In genomic region chr10:62779487-62780248, GRCh38 we compare ENCODE assay signal across 8 cellular contexts. TPM values are rescaled to one million over a fixed set of nuclear protein-coding genes. Genes with fewer than 3 reads are reported as not detected.
DNase-seq lines count a peak whose midpoint lies in the region; ATAC-seq and TF ChIP-seq lines count a peak whose summit lies in the region.

No MANE protein-coding gene starts in this region.

- ATAC-seq in GM18519 (IDR thresholded peaks at IDR 0.05; ENCODE audit: low FRiP score, unreplicated experiment), result peak; percentile 62
- ATAC-seq in HG02943 (IDR thresholded peaks at IDR 0.05; ENCODE audit: low read depth, unreplicated experiment), result peak; percentile 83
- ATAC-seq in omental fat pad (ENCODE audit: low FRiP score), result no peak

- no peak overlapping the region for H3K4me2 ChIP-seq in mammary epithelial cell (ENCODE audit: insufficient read depth, low read depth, low read length)

- DNase-seq in T-helper 2 cell, result peak; percentile 40 to 90 (median 79)
- peak; percentile 80 for DNase-seq in mammary epithelial cell
- peak; percentile 76 to 81 for DNase-seq in stimulated activated CD8-positive, alpha-beta memory T cell treated with anti-CD3 and anti-CD28 coated beads, Interleukin-15, amount 100 ng/mL, for 48 hours (ENCODE audit: low read depth in 2 of 2)
- DNase-seq in omental fat pad (ENCODE audit: low spot score), result no peak
- DNase-seq in middle frontal gyrus (ENCODE audit: extremely low spot score, low spot score), result no peak
- no peak for DNase-seq in vagina (ENCODE audit: extremely low spot score in 2 of 2)

- H3K27ac ChIP-seq in mammary epithelial cell (ENCODE audit: insufficient read depth, low read depth, low read length) (no peak overlapping the region), vagina (no peak overlapping the region)

- CTCF ChIA-PET in mammary epithelial cell (lab: Charles Lee; ENCODE audit: low non-redundant PET), result no interaction called here

- no peak overlapping the region for H3K4me3 ChIP-seq in mammary epithelial cell (replicated peaks in 1 of 3; ENCODE audit: insufficient read depth in 1 of 3, low read depth in 2 of 3, low read length in 3 of 3)
- no peak overlapping the region for H3K4me3 ChIP-seq in vagina

- TF ChIP-seq POLR2A in vagina (IDR thresholded peaks at IDR 0.05), result no peak

- no peaks in the 10 kb centered on the region for H3K79me2 ChIP-seq in mammary epithelial cell (ENCODE audit: insufficient read depth, low read length)

- H3K27me3 ChIP-seq in mammary epithelial cell (ENCODE audit: insufficient read depth, low read length) (no peaks in the 10 kb centered on the region), vagina (no peaks in the 10 kb centered on the region)

- intact Hi-C loops in mammary epithelial cell (cut with micrococcal nuclease), result no loop called here
- intact Hi-C loops in vagina (cut with DNase I), result no loop called here

- no peak for TF ChIP-seq CTCF in mammary epithelial cell (conservative IDR thresholded peaks at IDR 0.05 in 1 of 2, IDR thresholded peaks at IDR 0.05 in 1 of 2; ENCODE audit: extremely low read depth in 1 of 2, insufficient read depth in 1 of 2, low read depth in 1 of 2, low read length in 2 of 2)
- TF ChIP-seq CTCF in omental fat pad (IDR thresholded peaks at IDR 0.05), result no peak
- no peak for TF ChIP-seq CTCF in vagina (IDR thresholded peaks at IDR 0.05)

- H3K4me1 ChIP-seq in mammary epithelial cell (ENCODE audit: insufficient read depth, low read length), result peaks cover 7% of the 10 kb centered on the region
- H3K4me1 ChIP-seq in vagina, result no peaks in the 10 kb centered on the region

- no peaks in the 10 kb centered on the region for H4K20me1 ChIP-seq in mammary epithelial cell (ENCODE audit: insufficient read depth, low read length)

- H3K9me3 ChIP-seq in mammary epithelial cell (replicated peaks; ENCODE audit: insufficient read depth, low read length) (no peaks in the 10 kb centered on the region), vagina (no peaks in the 10 kb centered on the region)

- H3K9ac ChIP-seq in mammary epithelial cell (ENCODE audit: insufficient read depth, low read length), result no peak overlapping the region

- WGBS in mammary epithelial cell (ENCODE audit: low coverage, missing lambda C conversion rate), result 65% methylated on average over 5 of the region's 5 CpGs

- BruUV-seq in mammary epithelial cell (replicated peaks; lab: Mats Ljungman, UMichigan), result no TSS peak

- no peak overlapping the region for H2AFZ ChIP-seq in mammary epithelial cell (ENCODE audit: low read depth, low read length)

- dilution Hi-C loops in mammary epithelial cell (cut with HindIII; ENCODE audit: low sequenced_read_pairs), result no loop called here

- H3K36me3 ChIP-seq in mammary epithelial cell (ENCODE audit: insufficient read depth, low read length) (no peaks in the 10 kb centered on the region), vagina (no peaks in the 10 kb centered on the region)

- in situ Hi-C loops in mammary epithelial cell (cut with MboI; ENCODE audit: low sequenced_read_pairs in 2 of 2), result no loop called here

RNA-seq across cellular contexts. Expression of gene ADO, which starts 24.9 kb away (rescaled TPM):
- total RNA-seq in mammary epithelial cell (10 to 100 TPM; 22.3 to 26.5 TPM), omental fat pad (10 to 100 TPM; 16.6 to 28.5 (median 20.6) TPM), vagina (17.2 TPM)
- 9.8 TPM for polyA plus RNA-seq in mammary epithelial cell
- polyA minus RNA-seq in mammary epithelial cell, result 7.7 TPM

RNA-seq across cellular contexts. Expression of gene EGR2, which starts 36.5 kb away (rescaled TPM):
- total RNA-seq in mammary epithelial cell (1 to 10 TPM in 1 of 2 donors, under 1 TPM in 1; 0.64 to 1.2 TPM), omental fat pad (10 to 100 TPM in 1 of 4 donors, 1 to 10 TPM in 3; 5.0 to 11.6 (median 5.7) TPM), vagina (3.2 TPM)
- 0.23 TPM for polyA plus RNA-seq in mammary epithelial cell
- not detected for polyA minus RNA-seq in mammary epithelial cell

Comparison
In these comparisons a context has a peak if more than half of its experiments do, and no peak if none do; other contexts are left out.
1. DNase-seq: peak in T-helper 2 cell (5 of 5), mammary epithelial cell (single experiment) and stimulated activated CD8-positive, alpha-beta memory T cell treated with anti-CD3 and anti-CD28 coated beads, Interleukin-15, amount 100 ng/mL, for 48 hours (2 of 2); none in omental fat pad (single experiment), middle frontal gyrus (single experiment) and vagina (0 of 2).